Comparison of ENCODE assay signal across 30 cellular contexts in the genomic region with DNA sequence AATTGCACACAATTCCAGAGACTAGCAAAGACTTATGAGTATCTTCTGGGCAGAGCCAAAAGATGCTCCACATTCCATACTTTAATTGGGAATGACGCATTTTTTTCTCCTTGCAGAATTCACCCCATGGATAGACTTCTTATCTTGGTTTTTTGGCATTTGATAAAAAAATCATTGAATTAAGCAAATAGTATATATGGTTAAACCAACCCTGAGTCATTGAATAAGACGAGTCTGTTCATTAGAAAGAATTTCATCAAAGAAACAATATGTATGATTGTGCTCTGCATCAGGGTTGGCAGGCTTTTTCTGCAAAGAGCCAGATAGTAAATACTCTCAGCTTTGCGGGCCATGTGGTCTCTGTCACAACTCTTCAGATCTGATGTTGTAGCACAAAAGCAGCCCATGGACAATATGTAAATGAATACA. TPM values are rescaled to one million over a fixed set of nuclear protein-coding genes. Genes with fewer than 3 reads are reported as not detected.
"Had no signal": no experiment of that assay in that cellular context is flagged by ENCODE, and none has a peak within 500 bp of the region (broad histone marks: within the 10 kb centered on the region; RNA-seq: fewer than 3 reads in every experiment).

No MANE protein-coding gene starts in this region.

- H3K27ac ChIP-seq: body of pancreas, esophagus squamous epithelium, gastrocnemius medialis, WERI-Rb-1 had no signal

- FAIRE-seq: colon had no signal

- H3K4me3 ChIP-seq: body of pancreas, esophagus squamous epithelium, gastrocnemius medialis, heart left ventricle had no signal

- H3K36me3 ChIP-seq: esophagus squamous epithelium, gastrocnemius medialis, heart left ventricle, WERI-Rb-1 had no signal

- H3K9me3 ChIP-seq: body of pancreas, esophagus squamous epithelium, gastrocnemius medialis, heart left ventricle had no signal

- H3K4me1 ChIP-seq: body of pancreas, gastrocnemius medialis had no signal

- H3K27me3 ChIP-seq: body of pancreas, esophagus squamous epithelium, gastrocnemius medialis, heart left ventricle had no signal

- DNase-seq: activated B cell treated with CpG ODN at 0.5 μM for 24 hours; activated CD4-positive, alpha-beta T cell treated with anti-CD3 and anti-CD28 coated beads for 48 hours; activated CD4-positive, alpha-beta T cell treated with anti-CD3 and anti-CD28 coated beads, Interleukin-2, amount 50 U/mL, for 1 hour; activated CD4-positive, alpha-beta T cell treated with anti-CD3 and anti-CD28 coated beads, Interleukin-2, amount 50 U/mL, for 48 hours; activated CD8-positive, alpha-beta memory T cell treated with anti-CD3 and anti-CD28 coated beads for 24 hours; activated CD8-positive, alpha-beta T cell treated with anti-CD3 and anti-CD28 coated beads for 36 hours; activated effector memory CD4-positive, alpha-beta T cell treated with Interleukin-2 at 50 U/mL for 16 hours; activated gamma-delta T cell treated with Interleukin-2 at 50 U/mL for 16 hours; activated naive CD4-positive, alpha-beta T cell treated with anti-CD3 and anti-CD28 coated beads, Interleukin-2, amount 50 U/mL, for 16 hours; activated naive CD4-positive, alpha-beta T cell treated with Interleukin-2 at 50 U/mL for 16 hours; activated T-cell treated with anti-CD3 and anti-CD28 coated beads, Interleukin-2, amount 50 U/mL, for 4 hours; amygdala; aorta; body of pancreas; caudate nucleus; cortex of kidney; dermis blood vessel endothelial cell; effector CD4-positive, alpha-beta T cell; effector memory CD8-positive, alpha-beta T cell; esophagus squamous epithelium; foreskin fibroblast; gastrocnemius medialis; glutamatergic neuron; heart left ventricle; T-helper 1 cell; T-helper 17 cell; T1000; WERI-Rb-1 had no signal

RNA-seq across cellular contexts. Expression of a gene that starts 9.2 kb away (rescaled TPM):
- total RNA-seq: activated B cell treated with CpG ODN at 0.5 μM for 24 hours; activated CD8-positive, alpha-beta T cell treated with anti-CD3 and anti-CD28 coated beads for 36 hours; activated T-helper 17 cell treated with anti-CD3 and anti-CD28 coated beads, Interleukin-2, amount 50 U/mL, for 72 hours; T-helper 17 cell had no signal
